Comparison of ENCODE assay signal across 17 cellular contexts in genomic region chr4:147836807-147837206, GRCh38.
DNase-seq lines count a peak whose midpoint lies in the region; ATAC-seq and TF ChIP-seq lines count a peak whose summit lies in the region.
"Had no signal": no experiment of that assay in that cellular context is flagged by ENCODE, and none has a peak within 500 bp of the region (broad histone marks: within the 10 kb centered on the region; RNA-seq: fewer than 3 reads in every experiment).

No MANE protein-coding gene starts in this region.

- no peaks in the 10 kb centered on the region for H3K27me3 ChIP-seq in SK-N-SH (ENCODE audit: insufficient read depth)
- no peaks in the 10 kb centered on the region for H3K27me3 ChIP-seq in gastroesophageal sphincter
- H3K27me3 ChIP-seq in stomach = no peaks in the 10 kb centered on the region
- H3K27me3 ChIP-seq: BLaER1 treated with 17β-estradiol and CSF1 and Interleukin-3, amounts not matched to agents 10 nM and 100 nM had no signal

- peaks cover 29% of the 10 kb centered on the region for H3F3A ChIP-seq in SK-N-SH (replicated peaks; ENCODE audit: insufficient read depth)

- H3K9me2 ChIP-seq in SK-N-SH = no peaks in the 10 kb centered on the region

- no peak overlapping the region for H2AFZ ChIP-seq in SK-N-SH (ENCODE audit: low read depth)

- 95% methylated on average over 6 of the region's 6 CpGs for WGBS in SK-N-SH (ENCODE audit: low lambda C conversion rate)
- 39 to 51% methylated on average over 6 of the region's 6 CpGs for WGBS in gastroesophageal sphincter (ENCODE audit: low coverage in 1 of 2), 2 donors
- 69 to 88% (median 82%) methylated on average over 6 of the region's 6 CpGs for WGBS in stomach, 5 donors

- POLR2A ChIA-PET in SK-N-SH (lab: Yijun Ruan, JAX) = no interaction called here

- H3K4me1 ChIP-seq in SK-N-SH (ENCODE audit: control insufficient read depth in 1 of 2, insufficient read depth in 2 of 2, low read depth in 1 of 2, low read length in 1 of 2) (peaks cover 7 to 11% of the 10 kb centered on the region in 2 experiments), gastroesophageal sphincter (peaks cover 17 to 99% (median 44%) of the 10 kb centered on the region in 3 donors), stomach (peaks cover 0 to 38% (median 19%) of the 10 kb centered on the region in 4 donors)

- H3K9ac ChIP-seq in SK-N-SH = no peak overlapping the region
- H3K9ac ChIP-seq: BLaER1 treated with 17β-estradiol and CSF1 and Interleukin-3, amounts not matched to agents 10 nM and 100 nM had no signal

- ATAC-seq in SK-N-SH treated with all-trans-retinoic acid at 6 μM for 48 hours (no peak), HG03432 (IDR thresholded peaks at IDR 0.05; ENCODE audit: unreplicated experiment) (peak; percentile 42), gastroesophageal sphincter (peak; percentile 13), HG02884 (IDR thresholded peaks at IDR 0.05; ENCODE audit: unreplicated experiment) (no peak)

- peaks cover 0 to 6% of the 10 kb centered on the region in 2 experiments for H3K36me3 ChIP-seq in SK-N-SH (replicated peaks in 1 of 2; ENCODE audit: control insufficient read depth in 1 of 2, insufficient read depth in 2 of 2, low read length in 1 of 2)
- H3K36me3 ChIP-seq in gastroesophageal sphincter = peaks cover 0 to 7% of the 10 kb centered on the region in 2 donors
- H3K36me3 ChIP-seq in stomach = no peaks in the 10 kb centered on the region

- H3K9me3 ChIP-seq in SK-N-SH (no peaks in the 10 kb centered on the region), gastroesophageal sphincter (no peaks in the 10 kb centered on the region), stomach (no peaks in the 10 kb centered on the region)

- peak overlapping the region; percentile 19 to 25; a peak in 2 of 4 replicates for H3K27ac ChIP-seq in SK-N-SH (ENCODE audit: low read depth in 2 of 2, low read length in 1 of 2)
- H3K27ac ChIP-seq in gastroesophageal sphincter = peak overlapping the region; percentile 94 to 96 (median 94)
- peak overlapping the region in 3 of 5 donors; percentile 11 to 89 (median 55) for H3K27ac ChIP-seq in stomach
- H3K27ac ChIP-seq: 22Rv1; BLaER1 treated with 17β-estradiol and CSF1 and Interleukin-3, amounts not matched to agents 10 nM and 100 nM had no signal

- no peak for TF ChIP-seq POLR2A in gastroesophageal sphincter (IDR thresholded peaks at IDR 0.05)
- no peak for TF ChIP-seq POLR2A in stomach (IDR thresholded peaks at IDR 0.05)

- no peak overlapping the region for H3K4me3 ChIP-seq in SK-N-SH (ENCODE audit: low read depth in 2 of 2, low read length in 1 of 2)
- no peak overlapping the region for H3K4me3 ChIP-seq in gastroesophageal sphincter
- no peak overlapping the region for H3K4me3 ChIP-seq in stomach
- H3K4me3 ChIP-seq: BLaER1 treated with 17β-estradiol and CSF1 and Interleukin-3, amounts not matched to agents 10 nM and 100 nM had no signal

- TF ChIP-seq RAD21 in SK-N-SH (IDR thresholded peaks at IDR 0.05; ENCODE audit: low read length) = no peak

- TF ChIP-seq EP300 in SK-N-SH (IDR thresholded peaks at IDR 0.05; ENCODE audit: borderline replicate concordance in 1 of 2, low read depth in 1 of 2, low read length in 1 of 2) (no peak), gastroesophageal sphincter (IDR thresholded peaks at IDR 0.05) (no peak), stomach (IDR thresholded peaks at IDR 0.05) (no peak)

- H3K4me2 ChIP-seq in SK-N-SH = 0 out of 2 replicates have a peak overlapping the region, but pooled peaks have one; percentile 1
- H3K4me2 ChIP-seq: BLaER1 treated with 17β-estradiol and CSF1 and Interleukin-3, amounts not matched to agents 10 nM and 100 nM had no signal

- CTCF ChIA-PET in SK-N-SH (lab: Yijun Ruan, JAX) = interaction anchor here (0.6 to 1.2 kb wide), 3 partner anchors 51 to 128 kb away, joined by 3 to 5 read pairs (median 3); no protein-coding TSS in a partner anchor

- intact Hi-C loops in stomach (cut with DNase I; ENCODE audit: low total_unique reads) = no loop called here

- H3K79me2 ChIP-seq in SK-N-SH (ENCODE audit: insufficient read depth) = peaks cover 7% of the 10 kb centered on the region; the same call in 1 of the 2 replicates

- TF ChIP-seq CTCF in SK-N-SH (IDR thresholded peaks at IDR 0.05) (no peak), gastroesophageal sphincter (IDR thresholded peaks at IDR 0.05) (no peak), stomach (IDR thresholded peaks at IDR 0.05) (no peak)

- H4K20me1 ChIP-seq in SK-N-SH (ENCODE audit: insufficient read depth) = no peaks in the 10 kb centered on the region
- H4K20me1 ChIP-seq: BLaER1 treated with 17β-estradiol and CSF1 and Interleukin-3, amounts not matched to agents 10 nM and 100 nM had no signal

- DNase-seq in SK-N-SH (no peak), stomach (no peak), NCI-H446 (lab: John Stamatoyannopoulos, UW) (no peak), superior temporal gyrus (ENCODE audit: extremely low spot score) (no peak)
- DNase-seq: activated CD8-positive, alpha-beta memory T cell treated with anti-CD3 and anti-CD28 coated beads, Interleukin-2, amount 50 U/mL, for 4 hours; activated naive CD4-positive, alpha-beta T cell treated with Interleukin-2 at 50 U/mL for 16 hours; H7; hypothalamus; NCI-H1092; stimulated activated CD4-positive, alpha-beta T cell treated with anti-CD3 and anti-CD28 coated beads, Interleukin-1b, Interleukin-23, amount 100 ng/mL, for 48 hours; trophoblast cell had no signal

TF ChIP-seq in SK-N-SH, 30 proteins besides CTCF, POLR2A, EP300 and RAD21:
- TF ChIP-seq JUND (IDR thresholded peaks at IDR 0.05) = no peak
- TF ChIP-seq NFIC (IDR thresholded peaks at IDR 0.05; ENCODE audit: borderline replicate concordance) = no peak
- no peak for TF ChIP-seq FOSL2 (IDR thresholded peaks at IDR 0.05; ENCODE audit: borderline replicate concordance, low read depth)
- no peak for TF ChIP-seq RFX5 (IDR thresholded peaks at IDR 0.05; ENCODE audit: low read length)
- TF ChIP-seq SMC3 (IDR thresholded peaks at IDR 0.05; ENCODE audit: low read depth, low read length) = no peak

TF ChIP-seq in SK-N-SH treated with all-trans-retinoic acid at 6 μM for 48 hours, 23 proteins besides CTCF, POLR2A, EP300 and RAD21 (continues in another document):
- TF ChIP-seq TCF4 (CRISPR knock-in tag; IDR thresholded peaks at IDR 0.05; ENCODE audit: borderline replicate concordance) (no peak), BACH2 (CRISPR knock-in tag; IDR thresholded peaks at IDR 0.05; ENCODE audit: borderline replicate concordance) (no peak), ZFP3 (CRISPR knock-in tag; IDR thresholded peaks at IDR 0.05) (no peak), TSHZ2 (CRISPR knock-in tag; IDR thresholded peaks at IDR 0.05) (no peak), CREB5 (CRISPR knock-in tag; IDR thresholded peaks at IDR 0.05; ENCODE audit: low read depth) (no peak), ZNF565 (CRISPR knock-in tag; conservative IDR thresholded peaks at IDR 0.05; ENCODE audit: low read depth) (no peak), ISL1 (CRISPR knock-in tag; IDR thresholded peaks at IDR 0.05) (no peak), PATZ1 (CRISPR knock-in tag; IDR thresholded peaks at IDR 0.05; ENCODE audit: borderline replicate concordance) (no peak), ZNF70 (CRISPR knock-in tag; IDR thresholded peaks at IDR 0.05) (no peak), PPARA (CRISPR knock-in tag; IDR thresholded peaks at IDR 0.05; ENCODE audit: borderline replicate concordance) (no peak), ESRRG (CRISPR knock-in tag; IDR thresholded peaks at IDR 0.05) (no peak)

Comparison
In these comparisons a context has a peak if more than half of its experiments do, and no peak if none do; other contexts are left out.
1. H3K27ac ChIP-seq: peak in every context shown above with its lines; median percentile 94 in gastroesophageal sphincter; 55 in stomach; 22 in SK-N-SH.
2. ATAC-seq: peak in HG03432 (single experiment) and gastroesophageal sphincter (single experiment); none in SK-N-SH treated with all-trans-retinoic acid at 6 μM for 48 hours (single experiment) and HG02884 (single experiment).